10 cellular contexts compared by ENCODE assay signal in the genomic region with DNA sequence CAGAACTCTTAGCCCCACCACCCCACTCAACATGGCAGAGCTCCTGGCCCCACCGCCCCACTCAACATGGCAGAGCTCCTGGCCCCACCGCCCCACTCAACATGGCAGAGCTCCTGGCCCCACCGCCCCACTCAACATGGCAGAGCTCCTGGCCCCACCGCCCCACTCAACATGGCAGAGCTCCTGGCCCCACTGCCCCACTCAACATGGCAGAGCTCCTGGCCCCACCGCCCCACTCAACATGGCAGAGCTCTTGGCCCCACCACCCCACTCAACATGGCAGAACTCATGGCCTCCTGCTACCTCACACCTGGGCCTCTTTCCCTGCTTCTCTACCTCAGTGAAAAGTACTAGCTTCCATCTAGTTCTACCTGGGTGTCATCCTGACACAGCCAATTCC. TPM values are rescaled to one million over a fixed set of nuclear protein-coding genes. Genes with fewer than 3 reads are reported as not detected.
DNase-seq lines count a peak whose midpoint lies in the region; ATAC-seq, FAIRE-seq and TF ChIP-seq lines count a peak whose summit lies in the region.
"Not testable (repeated sequence)": the region's sequence is repeated elsewhere in the genome, so short reads cannot be mapped to it uniquely, and the experiment has no call there.
"Had no signal": no experiment of that assay in that cellular context is flagged by ENCODE, and none has a peak within 500 bp of the region (broad histone marks: within the 10 kb centered on the region; RNA-seq: fewer than 3 reads in every experiment).

No MANE protein-coding gene starts in this region.

- H3K4me3 Mint-ChIP-seq in endothelial cell (ENCODE audit: unreplicated experiment): peak overlapping the region; percentile 19
- not testable (repeated sequence) for H3K4me3 Mint-ChIP-seq in osteocyte (ENCODE audit: unreplicated experiment)

- ATAC-seq in K562: not testable (repeated sequence)

- H3K27ac Mint-ChIP-seq in endothelial cell (ENCODE audit: unreplicated experiment) (peak overlapping the region; percentile 64), osteocyte (ENCODE audit: unreplicated experiment) (peak overlapping the region; percentile 85)

- TF ChIP-seq CTCF in VCaP (conservative IDR thresholded peaks at IDR 0.05); K562 (IDR thresholded peaks at IDR 0.05 in 2 of 3, conservative IDR thresholded peaks at IDR 0.05 in 1 of 3; ENCODE audit: insufficient read depth in 2 of 3, low read depth in 1 of 3, low read length in 3 of 3); endothelial cell (IDR thresholded peaks at IDR 0.05; ENCODE audit: unreplicated experiment); osteocyte (IDR thresholded peaks at IDR 0.05); sigmoid colon (IDR thresholded peaks at IDR 0.05); thyroid gland (IDR thresholded peaks at IDR 0.05): not testable (repeated sequence)

- DNase-seq in K562 (ENCODE audit: extremely low read depth in 1 of 4, low spot score in 3 of 4); endothelial cell (ENCODE audit: low spot score); osteocyte (ENCODE audit: extremely low spot score, unreplicated experiment); sigmoid colon; thyroid gland: not testable (repeated sequence)

- H3K36me3 ChIP-seq in K562 (ENCODE audit: control insufficient read depth, insufficient read depth, low read length); sigmoid colon; thyroid gland: not testable (repeated sequence)

- H3K4me3 ChIP-seq in K562; sigmoid colon; thyroid gland (replicated peaks in 1 of 3): not testable (repeated sequence)

- TF ChIP-seq POLR2A in K562 (conservative IDR thresholded peaks at IDR 0.05); sigmoid colon (IDR thresholded peaks at IDR 0.05); thyroid gland (IDR thresholded peaks at IDR 0.05): not testable (repeated sequence)

- H3K4me1 Mint-ChIP-seq in endothelial cell (ENCODE audit: unreplicated experiment) (peaks cover 12% of the 10 kb centered on the region), osteocyte (ENCODE audit: unreplicated experiment) (peaks cover 12% of the 10 kb centered on the region)

- not testable (repeated sequence) for H3K4me2 ChIP-seq in K562 (ENCODE audit: insufficient read depth, low read length)

- H3K4me1 ChIP-seq in K562 (replicated peaks in 1 of 2; ENCODE audit: control insufficient read depth in 2 of 2, insufficient read depth in 2 of 2, low read length in 2 of 2); thyroid gland: not testable (repeated sequence)
- peaks cover 0 to 11% (median 5%) of the 10 kb centered on the region in 4 donors for H3K4me1 ChIP-seq in sigmoid colon

- H4K20me1 ChIP-seq in K562 (replicated peaks; ENCODE audit: control insufficient read depth, insufficient read depth, low read length): not testable (repeated sequence)

- POLR2A ChIA-PET in K562 (lab: Yijun Ruan, JAX): interaction anchor here (0.7 kb wide), 1 partner anchor 741 kb away, joined by 3 read pairs; no protein-coding TSS in a partner anchor

- BruUV-seq in K562 (replicated peaks; lab: Mats Ljungman, UMichigan): not testable (repeated sequence)

- not testable (repeated sequence) for TF ChIP-seq RAD21 in K562 (CRISPR knock-in tag; conservative IDR thresholded peaks at IDR 0.05 in 1 of 2, IDR thresholded peaks at IDR 0.05 in 1 of 2)

- H2AFZ ChIP-seq in K562 (ENCODE audit: low read depth, low read length): not testable (repeated sequence)

- not testable (repeated sequence) for H3K9me1 ChIP-seq in K562 (ENCODE audit: control insufficient read depth, insufficient read depth, low read length)

- H3K27me3 Mint-ChIP-seq in endothelial cell (ENCODE audit: unreplicated experiment): peaks cover 11% of the 10 kb centered on the region
- peaks cover 15% of the 10 kb centered on the region for H3K27me3 Mint-ChIP-seq in osteocyte (ENCODE audit: unreplicated experiment)

- not testable (repeated sequence) for TF ChIP-seq EP300 in K562 (IDR thresholded peaks at IDR 0.05; ENCODE audit: low read length); sigmoid colon (IDR thresholded peaks at IDR 0.05)

- not testable (repeated sequence) for H3K79me2 ChIP-seq in K562 (ENCODE audit: control insufficient read depth, insufficient read depth, low read length)

- in situ Hi-C loops in K562 (cut with MboI): loop anchor here (10.0 kb wide), 1 partner anchor 354 kb away; no protein-coding TSS in a partner anchor

- intact Hi-C loops in K562 (cut with micrococcal nuclease); sigmoid colon (cut with DNase I); thyroid gland (cut with DNase I): not testable (repeated sequence)

- H3K9me3 Mint-ChIP-seq in endothelial cell (ENCODE audit: unreplicated experiment); osteocyte (ENCODE audit: unreplicated experiment): not testable (repeated sequence)

- not testable (repeated sequence) for H3K9me3 ChIP-seq in K562 (replicated peaks; ENCODE audit: control insufficient read depth, insufficient read depth, low read depth, low read length); sigmoid colon; thyroid gland

- not testable (repeated sequence) for H3K9ac ChIP-seq in K562 (ENCODE audit: insufficient read depth in 1 of 2, low read depth in 2 of 2, low read length in 2 of 2)

- CTCF ChIA-PET in K562 (lab: Yijun Ruan, JAX; ENCODE audit: low intra/inter-chr PET ratio): not testable (repeated sequence)

- H3K27me3 ChIP-seq in K562 (ENCODE audit: control insufficient read depth in 2 of 2, insufficient read depth in 2 of 2, low read length in 2 of 2): peaks cover 7 to 11% of the 10 kb centered on the region in 2 experiments
- H3K27me3 ChIP-seq in sigmoid colon, thyroid gland: not testable (repeated sequence)

- H3K36me3 Mint-ChIP-seq in endothelial cell (ENCODE audit: low read depth, unreplicated experiment); osteocyte (ENCODE audit: unreplicated experiment): not testable (repeated sequence)

- H3K27ac ChIP-seq in VCaP: peak overlapping the region; percentile 30; the same call in 1 of the 2 replicates
- not testable (repeated sequence) for H3K27ac ChIP-seq in K562 (ENCODE audit: extremely low read depth, low read depth, low read length)
- peak overlapping the region in 3 of 4 donors; percentile 33 to 73 (median 54) for H3K27ac ChIP-seq in sigmoid colon
- peak overlapping the region in 2 of 3 donors; percentile 50 to 69 for H3K27ac ChIP-seq in thyroid gland

- WGBS in K562 (ENCODE audit: insufficient coverage, low coverage, missing lambda C conversion rate): 20% methylated on average over 1 of the region's 5 CpGs
- 95 to 98% methylated on average over 5 of the region's 5 CpGs for WGBS in sigmoid colon, 2 donors
- WGBS in thyroid gland, 2 donors: 95 to 97% methylated on average over 3 to 4 of the region's 5 CpGs

- not testable (repeated sequence) for FAIRE-seq in K562 (lab: Jason Lieb, UNC)

RNA-seq across cellular contexts. Expression of gene GNAS-AS1, which starts 21.9 kb away (rescaled TPM):
- 0.42 and 1.3 TPM in 2 replicates for total RNA-seq in K562 (2011; cell fraction: chromatin; rRNA removed; ENCODE audit: low replicate concordance)
- total RNA-seq in K562 (2011; cell fraction: nucleolus; rRNA removed): 0.50 and 0.79 TPM in 2 replicates
- 0.92 and 1.1 TPM in 2 replicates for total RNA-seq in K562 (2011; cell fraction: nucleoplasm; rRNA removed)
- total RNA-seq in K562 (2014; rRNA removed) (0.73 and 2.5 TPM in 2 replicates), K562 (2014; rRNA removed; fragmentation: Illumina TruSeq; extraction: Trizol) (0.25 and 0.45 TPM in 2 replicates), K562 (2015; rRNA removed; fragmentation: Illumina TruSeq; extraction: Trizol) (0.64 and 0.69 TPM in 2 replicates), K562 (2021) (1.2 and 1.3 TPM in 2 replicates), endothelial cell (ENCODE audit: unreplicated experiment) (4.9 TPM), osteocyte (1.5 and 2.0 TPM in 2 replicates), sigmoid colon (under 1 TPM in 2 of 4 donors, not detected in 2; 0.33 to 0.36 TPM), thyroid gland (1 to 10 TPM in 2 of 4 donors, under 1 TPM in 2; 0.42 to 1.9 (median 1.1) TPM)
- polyA plus RNA-seq in K562 (2011; rRNA removed) (0.07 TPM in 2 replicates), K562 (2014; fragmentation: Illumina TruSeq; extraction: Trizol) (0.21 and 0.90 TPM in 2 replicates), K562 (2014; fragmentation: Nextera tagmentation; extraction: Ambion mirVana) (under 1 TPM; 0.04 to 0.14 TPM), K562 (2014; rRNA removed) (1.0 and 1.8 TPM in 2 replicates), sigmoid colon (under 1 TPM in 1 of 3 donors, not detected in 2; 0.69 TPM)
- not detected in 2 replicates for polyA plus RNA-seq in K562 (2011; cell fraction: cytosol; rRNA removed)
- polyA plus RNA-seq in K562 (2011; cell fraction: nucleus; rRNA removed): 0.22 and 0.37 TPM in 2 replicates
- polyA plus RNA-seq in K562 (2012): 0.91 and 1.0 TPM in 2 replicates
- polyA minus RNA-seq in K562 (2011; rRNA and poly(A)+ RNA removed): not detected in 2 replicates
- not detected in 2 replicates for polyA minus RNA-seq in K562 (2011; cell fraction: cytosol; rRNA and poly(A)+ RNA removed)
- not detected in 2 replicates for polyA minus RNA-seq in K562 (2011; cell fraction: nucleus; rRNA and poly(A)+ RNA removed)
- total RNA-seq: CD4-positive, alpha-beta T cell had no signal
- polyA plus RNA-seq: A549; CD14-positive monocyte; CD8-positive, alpha-beta memory T cell had no signal

RNA-seq across cellular contexts. Expression of gene GNAS, which starts 23.7 kb away (rescaled TPM):
- 217 and 324 TPM in 2 replicates for total RNA-seq in K562 (2011; cell fraction: chromatin; rRNA removed; ENCODE audit: low replicate concordance)
- total RNA-seq in K562 (2011; cell fraction: nucleolus; rRNA removed): 221 and 239 TPM in 2 replicates
- total RNA-seq in K562 (2011; cell fraction: nucleoplasm; rRNA removed): 270 and 367 TPM in 2 replicates
- total RNA-seq in K562 (2014; rRNA removed) (266 and 294 TPM in 2 replicates), K562 (2014; rRNA removed; fragmentation: Illumina TruSeq; extraction: Trizol) (212 and 224 TPM in 2 replicates), K562 (2015; rRNA removed; fragmentation: Illumina TruSeq; extraction: Trizol) (216 and 220 TPM in 2 replicates), K562 (2021) (422 and 439 TPM in 2 replicates), endothelial cell (ENCODE audit: unreplicated experiment) (1,989 TPM), osteocyte (1,150 and 1,173 TPM in 2 replicates), sigmoid colon (100 to 1,000 TPM; 449 to 808 (median 513) TPM), thyroid gland (1,000 to 10,000 TPM; 2,457 to 5,038 (median 3,494) TPM)
- polyA plus RNA-seq in K562 (2011; rRNA removed) (321 and 329 TPM in 2 replicates), K562 (2014; fragmentation: Illumina TruSeq; extraction: Trizol) (648 and 649 TPM in 2 replicates), K562 (2014; fragmentation: Nextera tagmentation; extraction: Ambion mirVana) (100 to 1,000 TPM; 128 to 129 TPM), K562 (2014; rRNA removed) (343 and 398 TPM in 2 replicates), sigmoid colon (100 to 1,000 TPM; 535 to 680 (median 633) TPM)
- polyA plus RNA-seq in K562 (2011; cell fraction: cytosol; rRNA removed): 659 and 699 TPM in 2 replicates
- polyA plus RNA-seq in K562 (2011; cell fraction: nucleus; rRNA removed): 480 and 564 TPM in 2 replicates
- polyA plus RNA-seq in K562 (2012): 497 and 536 TPM in 2 replicates
- polyA minus RNA-seq in K562 (2011; rRNA and poly(A)+ RNA removed): 360 and 482 TPM in 2 replicates
- polyA minus RNA-seq in K562 (2011; cell fraction: cytosol; rRNA and poly(A)+ RNA removed): 377 and 397 TPM in 2 replicates
- 103 and 150 TPM in 2 replicates for polyA minus RNA-seq in K562 (2011; cell fraction: nucleus; rRNA and poly(A)+ RNA removed)
